9 cellular contexts compared by ENCODE assay signal in the genomic region with DNA sequence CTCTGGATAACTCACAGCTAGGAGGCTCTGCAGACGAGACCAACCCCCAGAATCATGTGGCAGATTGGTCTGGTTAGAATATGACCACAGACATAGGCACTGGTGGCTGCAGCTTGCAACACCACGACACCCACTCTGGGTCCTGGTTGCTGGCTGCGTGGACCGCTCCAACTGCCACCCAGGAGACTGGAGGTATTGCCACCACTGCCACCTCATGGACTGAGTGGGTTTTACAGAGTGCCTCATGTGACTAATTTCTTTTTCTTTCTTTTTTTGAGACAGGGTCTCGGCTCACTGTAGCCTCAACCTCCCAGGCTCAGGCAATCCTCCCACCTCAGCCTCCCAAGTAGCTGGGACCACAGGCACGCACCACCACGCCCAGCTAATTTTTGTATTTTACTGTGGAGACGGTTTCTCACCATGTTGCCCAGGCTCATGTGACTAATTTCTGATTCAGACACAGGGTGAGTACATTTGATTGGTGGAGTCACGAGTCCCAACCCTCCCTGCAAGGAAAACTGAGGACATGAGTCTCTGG. TPM values are rescaled to one million over a fixed set of nuclear protein-coding genes. Genes with fewer than 3 reads are reported as not detected.
DNase-seq lines count a peak whose midpoint lies in the region; ATAC-seq, FAIRE-seq and TF ChIP-seq lines count a peak whose summit lies in the region.
"Had no signal": no experiment of that assay in that cellular context is flagged by ENCODE, and none has a peak within 500 bp of the region (broad histone marks: within the 10 kb centered on the region; RNA-seq: fewer than 3 reads in every experiment).

No MANE protein-coding gene starts in this region.

- TF ChIP-seq CTCF in GM12873 (IDR thresholded peaks at IDR 0.05; ENCODE audit: insufficient read depth, low read depth, low read length, missing control alignments), result peak; percentile 74
- peak in 3 of 4 donors; percentile 35 to 59 (median 37) for TF ChIP-seq CTCF in pancreas (IDR thresholded peaks at IDR 0.05)
- peak; percentile 74 for TF ChIP-seq CTCF in upper lobe of right lung (IDR thresholded peaks at IDR 0.05)

- no peak for FAIRE-seq in pancreas (lab: Jason Lieb, UNC)

- DNase-seq in SHP77 treated with DMSO at 0.1 percent for 48 hours (lab: John Stamatoyannopoulos, UW) (peak; percentile 1), foreskin melanocyte (peak; percentile 31), pancreas (peak in 5 of 6 donors; percentile 27 to 68 (median 58)), upper lobe of right lung (peak; percentile 91)
- DNase-seq in activated T-helper 9 cell treated with anti-CD3 and anti-CD28 coated beads, Interleukin-2, amount 50 U/mL, for 16 hours (ENCODE audit: low read depth), result peak; percentile 36

- H3K4me1 ChIP-seq in pancreas (no peaks in the 10 kb centered on the region), upper lobe of right lung (peaks cover 17% of the 10 kb centered on the region)

- H3K27me3 ChIP-seq in pancreas (no peaks in the 10 kb centered on the region), upper lobe of right lung (no peaks in the 10 kb centered on the region)

- 17 to 33% methylated on average over 9 of the region's 9 CpGs for WGBS in pancreas, 2 donors

- H3K9me3 ChIP-seq in pancreas, result no peaks in the 10 kb centered on the region
- H3K9me3 ChIP-seq in upper lobe of right lung, result no peaks in the 10 kb centered on the region

- H3K27ac ChIP-seq in pancreas, result peak overlapping the region in 1 of 4 donors; percentile 4
- peak overlapping the region; percentile 79 for H3K27ac ChIP-seq in upper lobe of right lung

- H3K36me3 ChIP-seq in pancreas (no peaks in the 10 kb centered on the region), upper lobe of right lung (no peaks in the 10 kb centered on the region)

- H3K4me3 ChIP-seq in pancreas, result no peak overlapping the region
- H3K4me3 ChIP-seq in upper lobe of right lung, result no peak overlapping the region

- intact Hi-C loops in pancreas (cut with DNase I), result loop anchor here in 2 of 3 donors (5.0 to 10.0 kb wide), 2 partner anchors 64 to 66 kb away; no protein-coding TSS in a partner anchor
- intact Hi-C loops in upper lobe of right lung (cut with DNase I), result no loop called here

- ATAC-seq in HG03378 (IDR thresholded peaks at IDR 0.05; ENCODE audit: unreplicated experiment), result peak; percentile 40
- ATAC-seq in pancreas, result peak; percentile 88 to 94 (median 90)
- ATAC-seq in upper lobe of right lung, result peak; percentile 94
- no peak for ATAC-seq in GM18519 (IDR thresholded peaks at IDR 0.05; ENCODE audit: low FRiP score, unreplicated experiment)

RNA-seq across cellular contexts. Expression of a gene that starts 29.9 kb away (rescaled TPM):
- total RNA-seq in pancreas, result under 1 TPM in 1 of 6 donors, not detected in 5; 0.09 TPM
- not detected for polyA plus RNA-seq in pancreas
- total RNA-seq in upper lobe of right lung, result not detected
- total RNA-seq: mononuclear cell had no signal

RNA-seq across cellular contexts. Expression of a gene that starts 45.2 kb away (rescaled TPM):
- total RNA-seq in pancreas (10 to 100 TPM; 10.6 to 22.9 (median 17.2) TPM), upper lobe of right lung (59.4 TPM)
- 10 to 100 TPM; 14.1 to 25.9 TPM for polyA plus RNA-seq in pancreas

Comparison
In these comparisons a context has a peak if more than half of its experiments do, and no peak if none do; other contexts are left out.
1. DNase-seq: peak in every context shown above with its lines; median percentile 91 in upper lobe of right lung; 58 in pancreas; 36 in activated T-helper 9 cell treated with anti-CD3 and anti-CD28 coated beads, Interleukin-2, amount 50 U/mL, for 16 hours; 31 in foreskin melanocyte; 1 in SHP77 treated with DMSO at 0.1 percent for 48 hours.